ENCODE assay signal across 21 cellular contexts in genomic region chr10:100175873-100176272, GRCh38. TPM values are rescaled to one million over a fixed set of nuclear protein-coding genes. Genes with fewer than 3 reads are reported as not detected.
DNase-seq lines count a peak whose midpoint lies in the region; ATAC-seq, FAIRE-seq and TF ChIP-seq lines count a peak whose summit lies in the region.
"Had no signal": no experiment of that assay in that cellular context is flagged by ENCODE, and none has a peak within 500 bp of the region (broad histone marks: within the 10 kb centered on the region; RNA-seq: fewer than 3 reads in every experiment).

No MANE protein-coding gene starts in this region.

- peak overlapping the region in 2 of 3 donors; percentile 44 to 68 for H3K27ac ChIP-seq in right lobe of liver
- peak overlapping the region; percentile 39 to 56 for H3K27ac ChIP-seq in small intestine (ENCODE audit: low read depth in 1 of 2, low read length in 1 of 2)
- no peak overlapping the region for H3K27ac ChIP-seq in spleen
- H3K27ac ChIP-seq: A549 had no signal

- no peak overlapping the region for H3K4me3 ChIP-seq in right lobe of liver
- H3K4me3 ChIP-seq in small intestine (ENCODE audit: low read depth in 1 of 2, low read length in 2 of 2): no peak overlapping the region
- H3K4me3 ChIP-seq in spleen: no peak overlapping the region
- H3K4me3 ChIP-seq: A549, Peyer's patch had no signal

- H3K36me3 Mint-ChIP-seq in central memory CD8-positive, alpha-beta T cell (ENCODE audit: insufficient read depth): peaks cover 25% of the 10 kb centered on the region

- no peaks in the 10 kb centered on the region for H3K27me3 Mint-ChIP-seq in central memory CD8-positive, alpha-beta T cell
- H3K27me3 Mint-ChIP-seq: B cell had no signal

- peaks cover 34% of the 10 kb centered on the region for H3K4me1 Mint-ChIP-seq in central memory CD8-positive, alpha-beta T cell
- H3K4me1 Mint-ChIP-seq: B cell, H9 had no signal

- intact Hi-C loops in right lobe of liver (cut with DNase I) (no loop called here), spleen (cut with DNase I; ENCODE audit: low total_unique reads) (no loop called here)

- WGBS in right lobe of liver (ENCODE audit: insufficient coverage, low coverage, low lambda C conversion rate, missing lambda C conversion rate): 21% methylated on average over 1 of the region's 1 CpG
- 21 to 58% (median 49%) methylated on average over 1 of the region's 1 CpG for WGBS in small intestine, 3 donors
- 60 to 93% (median 77%) methylated on average over 1 of the region's 1 CpG for WGBS in spleen, 5 donors

- H3K27me3 ChIP-seq in right lobe of liver (no peaks in the 10 kb centered on the region), small intestine (ENCODE audit: control insufficient read depth in 2 of 2, insufficient read depth in 2 of 2, low read length in 2 of 2) (no peaks in the 10 kb centered on the region), spleen (replicated peaks in 1 of 7) (no peaks in the 10 kb centered on the region)
- H3K27me3 ChIP-seq: Peyer's patch had no signal

- no peak overlapping the region for H3K4me3 Mint-ChIP-seq in central memory CD8-positive, alpha-beta T cell
- H3K4me3 Mint-ChIP-seq: B cell, CD14-positive monocyte, H9 had no signal

- FAIRE-seq in GM12892 (lab: Jason Lieb, UNC): peak; percentile 14
- FAIRE-seq in small intestine (lab: Jason Lieb, UNC): no peak
- FAIRE-seq: A549 had no signal

- ATAC-seq in central memory CD8-positive, alpha-beta T cell (replicated peaks; ENCODE audit: extremely low read depth, poor library complexity, severe bottlenecking): peak; percentile 40
- ATAC-seq in right lobe of liver (peak; percentile 34 to 60 (median 48)), GM19035 (IDR thresholded peaks at IDR 0.05; ENCODE audit: unreplicated experiment) (no peak)
- ATAC-seq: A549, SK-N-SH treated with all-trans-retinoic acid at 6 μM for 48 hours had no signal

- H3K36me3 ChIP-seq in right lobe of liver (peaks cover 0 to 32% (median 10%) of the 10 kb centered on the region in 4 donors), small intestine (ENCODE audit: control insufficient read depth in 2 of 2, insufficient read depth in 2 of 2, low read length in 2 of 2) (peaks cover 9 to 11% of the 10 kb centered on the region in 2 donors), spleen (peaks cover 4 to 99% (median 52%) of the 10 kb centered on the region in 6 donors)

- H3K27ac Mint-ChIP-seq in central memory CD8-positive, alpha-beta T cell (ENCODE audit: low read depth): peak overlapping the region; percentile 6
- H3K27ac Mint-ChIP-seq: H9 had no signal

- no peak for TF ChIP-seq POLR2A in GM12892 (IDR thresholded peaks at IDR 0.05; ENCODE audit: low read depth, low read length)
- TF ChIP-seq POLR2A in right lobe of liver (IDR thresholded peaks at IDR 0.05): no peak
- TF ChIP-seq POLR2A in spleen (IDR thresholded peaks at IDR 0.05): no peak

- no peaks in the 10 kb centered on the region for H3K9me3 Mint-ChIP-seq in central memory CD8-positive, alpha-beta T cell
- H3K9me3 Mint-ChIP-seq: CD14-positive monocyte, H9 had no signal

- DNase-seq in GM12892 (ENCODE audit: insufficient read length) (no peak), right lobe of liver (no peak), small intestine (peak; percentile 53), spleen (no peak)
- DNase-seq in central memory CD8-positive, alpha-beta T cell (ENCODE audit: low spot score in 2 of 2): no peak
- no peak for DNase-seq in central memory CD4-positive, alpha-beta T cell
- DNase-seq: DMS79, H9, KG1, NCI-H1105, NCI-H146, NCI-H2081, NCI-H2171, NCI-H446, NCI-H526, Peyer's patch had no signal

- H3K9me3 ChIP-seq in right lobe of liver: no peaks in the 10 kb centered on the region
- H3K9me3 ChIP-seq in small intestine (ENCODE audit: control insufficient read depth, low read depth): no peaks in the 10 kb centered on the region
- H3K9me3 ChIP-seq in spleen: no peaks in the 10 kb centered on the region
- H3K9me3 ChIP-seq: A549, Peyer's patch had no signal

- TF ChIP-seq CTCF in right lobe of liver (IDR thresholded peaks at IDR 0.05) (no peak), spleen (IDR thresholded peaks at IDR 0.05 in 8 of 11, conservative IDR thresholded peaks at IDR 0.05 in 3 of 11) (no peak)

- H3K4me1 ChIP-seq in right lobe of liver: peaks cover 0 to 50% (median 11%) of the 10 kb centered on the region in 4 donors
- H3K4me1 ChIP-seq in small intestine (ENCODE audit: control insufficient read depth in 2 of 2, insufficient read depth in 1 of 2, low read depth in 1 of 2, low read length in 1 of 2): peaks cover 3 to 4% of the 10 kb centered on the region in 2 donors
- peaks cover 0 to 22% (median 7%) of the 10 kb centered on the region in 6 donors for H3K4me1 ChIP-seq in spleen
- H3K4me1 ChIP-seq: A549 had no signal

RNA-seq across cellular contexts. Expression of gene ERLIN1, which starts 10.0 kb away (rescaled TPM):
- 13.4 TPM for polyA plus RNA-seq in GM12892 (2012; ENCODE audit: missing spikeins)
- total RNA-seq in right lobe of liver (10 to 100 TPM; 37.1 to 82.0 (median 54.1) TPM), spleen (10 to 100 TPM; 17.2 to 29.6 (median 19.3) TPM)
- polyA plus RNA-seq in small intestine (10 to 100 TPM in 1 of 3 donors, 1 to 10 TPM in 2; 6.5 to 28.0 (median 10.0) TPM), spleen (1 to 10 TPM; 2.6 to 5.9 (median 3.6) TPM)

RNA-seq across cellular contexts. Expression of gene CHUK, which starts 53.5 kb away (rescaled TPM):
- polyA plus RNA-seq in GM12892 (2012; ENCODE audit: missing spikeins): 13.8 TPM
- total RNA-seq in right lobe of liver (10 to 100 TPM in 5 of 6 experiments, 1 to 10 TPM in 1; 8.6 to 20.0 (median 11.3) TPM), spleen (10 to 100 TPM; 17.5 to 26.4 (median 24.8) TPM)
- polyA plus RNA-seq in small intestine (10 to 100 TPM; 11.9 to 18.3 (median 13.0) TPM), spleen (1 to 10 TPM; 5.9 to 8.6 (median 6.6) TPM)

Comparison
In these comparisons a context has a peak if more than half of its experiments do, and no peak if none do; other contexts are left out.
1. H3K27ac ChIP-seq: peak in right lobe of liver (2 of 3) and small intestine (2 of 2); none in spleen (0 of 8).